Comparison of ENCODE assay signal across 6 cellular contexts in the genomic region with DNA sequence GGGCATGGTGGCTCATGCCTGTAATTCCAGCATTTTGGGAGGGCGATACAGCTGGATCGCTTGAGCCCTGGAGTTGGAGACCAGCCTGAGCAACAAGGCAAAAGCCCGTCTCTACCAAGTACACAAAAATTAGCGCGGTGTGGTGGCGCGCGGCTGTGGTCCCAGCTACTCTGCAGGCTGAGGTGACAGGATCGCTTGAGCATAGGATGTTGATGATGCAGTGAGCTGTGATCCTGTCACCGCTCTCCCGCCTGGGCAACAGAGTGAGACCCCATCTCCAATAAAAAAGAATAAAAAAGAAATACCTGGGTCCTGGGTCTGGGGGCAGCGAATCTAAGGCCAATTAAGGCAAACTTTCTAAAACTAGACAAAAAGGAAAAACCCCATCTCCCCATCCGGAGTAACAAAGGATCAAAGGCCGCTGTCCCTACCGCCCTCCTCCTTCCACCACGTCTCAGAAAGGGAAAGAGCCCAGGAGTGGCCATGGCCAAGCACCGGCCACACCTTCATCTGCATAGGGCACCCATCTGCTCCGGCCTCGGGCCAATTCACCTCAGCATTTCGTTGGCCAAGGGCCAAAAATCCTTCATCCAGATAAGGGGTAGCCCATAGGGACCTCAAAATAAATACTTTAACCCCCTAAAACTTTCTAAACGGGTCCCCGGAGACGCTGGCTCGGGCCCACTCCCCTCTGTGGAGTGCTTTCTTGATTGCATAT.
DNase-seq lines count a peak whose midpoint lies in the region; ATAC-seq and TF ChIP-seq lines count a peak whose summit lies in the region.

No MANE protein-coding gene starts in this region.

- H3K36me3 ChIP-seq in effector memory CD4-positive, alpha-beta T cell (ENCODE audit: control insufficient read depth, insufficient read depth, low read length), result no peaks in the 10 kb centered on the region
- no peaks in the 10 kb centered on the region for H3K36me3 ChIP-seq in parathyroid adenoma (ENCODE audit: control insufficient read depth, insufficient read depth, low read length)

- no peak for ATAC-seq in GM18519 (IDR thresholded peaks at IDR 0.05; ENCODE audit: low FRiP score, unreplicated experiment)

- H3K27me3 ChIP-seq in effector memory CD4-positive, alpha-beta T cell (replicated peaks; ENCODE audit: control insufficient read depth, insufficient read depth, low read length, poor library complexity, severe bottlenecking), result no peaks in the 10 kb centered on the region
- H3K27me3 ChIP-seq in parathyroid adenoma (ENCODE audit: control insufficient read depth, insufficient read depth, low read length), result no peaks in the 10 kb centered on the region

- H3K4me2 ChIP-seq in parathyroid adenoma (ENCODE audit: low read length), result peak overlapping the region; percentile 88

- peaks cover 10% of the 10 kb centered on the region for H3K4me1 ChIP-seq in effector memory CD4-positive, alpha-beta T cell (ENCODE audit: control insufficient read depth, insufficient read depth, low read length, poor library complexity, severe bottlenecking)
- H3K4me1 ChIP-seq in parathyroid adenoma, result no peaks in the 10 kb centered on the region

- TF ChIP-seq CTCF in NB4 (IDR thresholded peaks at IDR 0.05; ENCODE audit: low read depth, low read length), result no peak
- TF ChIP-seq CTCF in parathyroid adenoma (IDR thresholded peaks at IDR 0.05), result no peak

- no peak for TF ChIP-seq POLR2A in NB4 (IDR thresholded peaks at IDR 0.05; ENCODE audit: extremely low read depth, insufficient read length)

- no peaks in the 10 kb centered on the region for H3K9me3 ChIP-seq in effector memory CD4-positive, alpha-beta T cell (ENCODE audit: control insufficient read depth, low read length)
- no peaks in the 10 kb centered on the region for H3K9me3 ChIP-seq in parathyroid adenoma (ENCODE audit: control insufficient read depth, low read length)

- H3K27ac ChIP-seq in effector memory CD4-positive, alpha-beta T cell (ENCODE audit: insufficient read depth, low read length, poor library complexity, severe bottlenecking), result peak overlapping the region; percentile 59
- peak overlapping the region; percentile 59 for H3K27ac ChIP-seq in parathyroid adenoma

- H3K9ac ChIP-seq in parathyroid adenoma, result no peak overlapping the region

- peak overlapping the region; percentile 68 for H2AFZ ChIP-seq in parathyroid adenoma

- H3K4me3 ChIP-seq in NB4 (ENCODE audit: low read depth, low read length) (peak overlapping the region; percentile 92), parathyroid adenoma (ENCODE audit: low read depth, low read length) (peak overlapping the region; percentile 91)
- peak overlapping the region; percentile 80 for H3K4me3 ChIP-seq in effector memory CD4-positive, alpha-beta T cell (ENCODE audit: insufficient read depth, low read depth, low read length, poor library complexity, severe bottlenecking)

- DNase-seq in GM03348 (ENCODE audit: low spot score) (peak; percentile 32), NB4 (ENCODE audit: low read depth) (no peak), MV-4-11 (lab: John Stamatoyannopoulos, UW) (no peak)
- DNase-seq in effector memory CD4-positive, alpha-beta T cell, result no peak

- H3K79me2 ChIP-seq in parathyroid adenoma, result no peaks in the 10 kb centered on the region
